1 cellular context compared by ENCODE assay signal in genomic region chr9:83429229-83429628, GRCh38.
A peak's percentile ranks its signal among the peaks of the same experiment; 100 is the strongest.
TF ChIP-seq lines count a peak whose summit lies in the region.

No MANE protein-coding gene starts in this region.

TF ChIP-seq in HepG2, 621 proteins besides CTCF, POLR2A, EP300 and RAD21 (continued from another document and continues in another):
- TF ChIP-seq, protein P1, sequence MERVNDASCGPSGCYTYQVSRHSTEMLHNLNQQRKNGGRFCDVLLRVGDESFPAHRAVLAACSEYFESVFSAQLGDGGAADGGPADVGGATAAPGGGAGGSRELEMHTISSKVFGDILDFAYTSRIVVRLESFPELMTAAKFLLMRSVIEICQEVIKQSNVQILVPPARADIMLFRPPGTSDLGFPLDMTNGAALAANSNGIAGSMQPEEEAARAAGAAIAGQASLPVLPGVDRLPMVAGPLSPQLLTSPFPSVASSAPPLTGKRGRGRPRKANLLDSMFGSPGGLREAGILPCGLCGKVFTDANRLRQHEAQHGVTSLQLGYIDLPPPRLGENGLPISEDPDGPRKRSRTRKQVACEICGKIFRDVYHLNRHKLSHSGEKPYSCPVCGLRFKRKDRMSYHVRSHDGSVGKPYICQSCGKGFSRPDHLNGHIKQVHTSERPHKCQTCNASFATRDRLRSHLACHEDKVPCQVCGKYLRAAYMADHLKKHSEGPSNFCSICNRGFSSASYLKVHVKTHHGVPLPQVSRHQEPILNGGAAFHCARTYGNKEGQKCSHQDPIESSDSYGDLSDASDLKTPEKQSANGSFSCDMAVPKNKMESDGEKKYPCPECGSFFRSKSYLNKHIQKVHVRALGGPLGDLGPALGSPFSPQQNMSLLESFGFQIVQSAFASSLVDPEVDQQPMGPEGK (CRISPR knock-in tag; IDR thresholded peaks at IDR 0.05): peak; percentile 64
- TF ChIP-seq TFAP4 (IDR thresholded peaks at IDR 0.05; ENCODE audit: borderline replicate concordance, low read depth) (no peak), SOX13 (IDR thresholded peaks at IDR 0.05) (no peak), SOX13 (CRISPR knock-in tag; conservative IDR thresholded peaks at IDR 0.05 in 1 of 2, IDR thresholded peaks at IDR 0.05 in 1 of 2) (peak in 1 of 2 experiments; percentile 67; a peak in 1 of 4 replicates), MEIS1 (CRISPR knock-in tag; IDR thresholded peaks at IDR 0.05; ENCODE audit: borderline replicate concordance) (no peak), NFKB2 (CRISPR knock-in tag; IDR thresholded peaks at IDR 0.05; ENCODE audit: borderline replicate concordance) (no peak), CREM (IDR thresholded peaks at IDR 0.05) (peak; percentile 44; the same call in 1 of the 2 replicates), CREM (CRISPR knock-in tag; IDR thresholded peaks at IDR 0.05) (no peak), ZBTB14 (CRISPR knock-in tag; IDR thresholded peaks at IDR 0.05) (no peak), ZNF354B (CRISPR knock-in tag; IDR thresholded peaks at IDR 0.05) (no peak), ZNF550 (CRISPR knock-in tag; IDR thresholded peaks at IDR 0.05; ENCODE audit: borderline replicate concordance) (no peak), ZNF607 (CRISPR knock-in tag; IDR thresholded peaks at IDR 0.05; ENCODE audit: borderline replicate concordance) (no peak), CSRNP2 (CRISPR knock-in tag; conservative IDR thresholded peaks at IDR 0.05; ENCODE audit: low read depth) (no peak), ZNF282 (IDR thresholded peaks at IDR 0.05; ENCODE audit: partially characterized antibody) (no peak), ZNF30 (CRISPR knock-in tag; IDR thresholded peaks at IDR 0.05) (no peak), KLF16 (CRISPR knock-in tag; IDR thresholded peaks at IDR 0.05) (no peak), ZKSCAN8 (CRISPR knock-in tag; IDR thresholded peaks at IDR 0.05; ENCODE audit: borderline replicate concordance) (peak; percentile 41; the same call in 1 of the 2 replicates), ZBTB37 (CRISPR knock-in tag; IDR thresholded peaks at IDR 0.05) (no peak), YEATS2 (CRISPR knock-in tag; IDR thresholded peaks at IDR 0.05; ENCODE audit: borderline replicate concordance) (no peak), TAF1 (CRISPR knock-in tag; IDR thresholded peaks at IDR 0.05) (0 out of 2 replicates have a peak, but pooled peaks have one; percentile 21), ZBTB33 (CRISPR knock-in tag; IDR thresholded peaks at IDR 0.05) (no peak), ZNF562 (CRISPR knock-in tag; IDR thresholded peaks at IDR 0.05; ENCODE audit: borderline replicate concordance) (no peak), TBL1XR1 (IDR thresholded peaks at IDR 0.05; ENCODE audit: borderline replicate concordance, low read length, partially characterized antibody) (no peak), ZNF3 (CRISPR knock-in tag; IDR thresholded peaks at IDR 0.05) (no peak), HDAC1 (CRISPR knock-in tag; IDR thresholded peaks at IDR 0.05) (no peak), ZNF205 (CRISPR knock-in tag; IDR thresholded peaks at IDR 0.05) (no peak), ZNF749 (CRISPR knock-in tag; IDR thresholded peaks at IDR 0.05; ENCODE audit: borderline replicate concordance) (no peak), HNRNPUL1 (IDR thresholded peaks at IDR 0.05; ENCODE audit: low read depth, low read length) (peak; percentile 79; the same call in 1 of the 2 replicates), PAXIP1 (CRISPR knock-in tag; conservative IDR thresholded peaks at IDR 0.05) (peak; percentile 86), ZNF44 (CRISPR knock-in tag; IDR thresholded peaks at IDR 0.05) (no peak), HNRNPH1 (optimal IDR thresholded peaks at IDR 0.05; ENCODE audit: low read depth, low read length) (no peak), MEIS2 (CRISPR knock-in tag; IDR thresholded peaks at IDR 0.05) (no peak), PRDM4 (CRISPR knock-in tag; IDR thresholded peaks at IDR 0.05; ENCODE audit: borderline replicate concordance) (no peak), ZNF788 (CRISPR knock-in tag; IDR thresholded peaks at IDR 0.05; ENCODE audit: borderline replicate concordance) (no peak), SALL1 (CRISPR knock-in tag; IDR thresholded peaks at IDR 0.05) (peak; percentile 45), SMAD9 (CRISPR knock-in tag; IDR thresholded peaks at IDR 0.05) (no peak), ZNF713 (CRISPR knock-in tag; IDR thresholded peaks at IDR 0.05) (no peak), TRIM22 (IDR thresholded peaks at IDR 0.05) (no peak), TCF7 (IDR thresholded peaks at IDR 0.05; ENCODE audit: low read depth) (peak; percentile 92), ZMYM4 (CRISPR knock-in tag; IDR thresholded peaks at IDR 0.05) (peak; percentile 54; the same call in 1 of the 2 replicates), ZNF496 (CRISPR knock-in tag; IDR thresholded peaks at IDR 0.05; ENCODE audit: insufficient replicate concordance) (no peak), BCL6 (CRISPR knock-in tag; IDR thresholded peaks at IDR 0.05) (peak; percentile 77), ZNF644 (CRISPR knock-in tag; IDR thresholded peaks at IDR 0.05; ENCODE audit: low read depth) (no peak)
- TF ChIP-seq, protein P2, sequence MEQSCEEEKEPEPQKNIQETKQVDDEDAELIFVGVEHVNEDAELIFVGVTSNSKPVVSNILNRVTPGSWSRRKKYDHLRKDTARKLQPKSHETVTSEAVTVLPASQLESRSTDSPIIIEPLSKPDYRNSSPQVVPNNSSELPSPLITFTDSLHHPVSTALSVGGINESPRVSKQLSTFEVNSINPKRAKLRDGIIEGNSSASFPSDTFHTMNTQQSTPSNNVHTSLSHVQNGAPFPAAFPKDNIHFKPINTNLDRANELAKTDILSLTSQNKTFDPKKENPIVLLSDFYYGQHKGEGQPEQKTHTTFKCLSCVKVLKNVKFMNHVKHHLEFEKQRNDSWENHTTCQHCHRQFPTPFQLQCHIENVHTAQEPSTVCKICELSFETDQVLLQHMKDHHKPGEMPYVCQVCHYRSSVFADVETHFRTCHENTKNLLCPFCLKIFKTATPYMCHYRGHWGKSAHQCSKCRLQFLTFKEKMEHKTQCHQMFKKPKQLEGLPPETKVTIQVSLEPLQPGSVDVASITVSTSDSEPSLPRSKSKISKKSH (CRISPR knock-in tag; IDR thresholded peaks at IDR 0.05; ENCODE audit: borderline replicate concordance): no peak
- TF ChIP-seq, protein P3, sequence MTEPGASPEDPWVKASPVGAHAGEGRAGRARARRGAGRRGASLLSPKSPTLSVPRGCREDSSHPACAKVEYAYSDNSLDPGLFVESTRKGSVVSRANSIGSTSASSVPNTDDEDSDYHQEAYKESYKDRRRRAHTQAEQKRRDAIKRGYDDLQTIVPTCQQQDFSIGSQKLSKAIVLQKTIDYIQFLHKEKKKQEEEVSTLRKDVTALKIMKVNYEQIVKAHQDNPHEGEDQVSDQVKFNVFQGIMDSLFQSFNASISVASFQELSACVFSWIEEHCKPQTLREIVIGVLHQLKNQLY (CRISPR knock-in tag; IDR thresholded peaks at IDR 0.05): no peak
